Comparison of ENCODE assay signal across 14 cellular contexts in the genomic region with DNA sequence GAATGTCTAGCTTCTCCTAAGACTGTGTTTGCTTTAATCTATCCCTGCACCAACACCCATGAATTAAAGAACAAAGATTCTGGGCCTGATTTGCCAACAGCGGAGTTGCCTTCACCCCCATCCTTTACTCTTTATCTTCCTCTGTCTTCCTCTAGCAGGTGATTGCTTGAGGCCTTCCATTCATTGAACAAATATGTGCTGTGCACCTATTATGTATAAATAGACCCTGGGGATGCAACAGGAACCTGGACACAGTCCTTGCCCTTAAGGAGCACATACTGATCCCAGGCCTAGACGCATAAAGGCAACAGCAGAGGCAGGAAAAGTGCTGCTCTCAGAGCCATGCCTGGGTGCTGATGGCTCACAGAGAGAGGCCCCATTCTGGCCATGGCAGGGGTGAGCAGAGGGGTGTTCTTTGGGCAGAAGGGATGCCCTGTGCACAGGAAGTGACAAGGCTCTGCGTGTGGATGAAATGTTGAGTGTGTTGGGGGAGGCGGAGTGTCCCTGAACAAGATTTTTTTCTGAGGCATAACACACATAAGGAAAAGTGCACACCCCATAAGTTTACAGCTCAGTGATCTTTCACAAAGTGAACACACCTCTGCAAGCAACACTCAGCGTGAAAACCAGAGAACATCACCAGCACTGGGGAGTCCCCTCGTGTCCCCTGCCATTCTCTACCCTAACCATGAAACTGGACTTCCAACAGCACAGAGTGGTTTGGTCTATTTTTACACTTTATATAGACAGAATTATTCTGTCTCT.
DNase-seq lines count a peak whose midpoint lies in the region; ATAC-seq lines count a peak whose summit lies in the region.
"Had no signal": no experiment of that assay in that cellular context is flagged by ENCODE, and none has a peak within 500 bp of the region (broad histone marks: within the 10 kb centered on the region; RNA-seq: fewer than 3 reads in every experiment).

No MANE protein-coding gene starts in this region.

- peaks cover 21% of the 10 kb centered on the region for H3K27me3 Mint-ChIP-seq in activated T-helper 17 cell treated with anti-CD3 and anti-CD28 coated beads, Interleukin-2, amount 50 U/mL, for 72 hours
- H3K27me3 Mint-ChIP-seq in activated naive CD4-positive, alpha-beta T cell treated with anti-CD3 and anti-CD28 coated beads, Interleukin-2, amount 10 ng/mL, durations not matched to agents 7 days and 5 days = peaks cover 9% of the 10 kb centered on the region

- no peaks in the 10 kb centered on the region for H3K9me3 Mint-ChIP-seq in activated T-helper 17 cell treated with anti-CD3 and anti-CD28 coated beads, Interleukin-2, amount 50 U/mL, for 72 hours
- H3K9me3 Mint-ChIP-seq in activated naive CD4-positive, alpha-beta T cell treated with anti-CD3 and anti-CD28 coated beads, Interleukin-2, amount 10 ng/mL, durations not matched to agents 7 days and 5 days = peaks cover 3% of the 10 kb centered on the region

- H3K4me1 Mint-ChIP-seq in activated T-helper 17 cell treated with anti-CD3 and anti-CD28 coated beads, Interleukin-2, amount 50 U/mL, for 72 hours = no peaks in the 10 kb centered on the region
- no peaks in the 10 kb centered on the region for H3K4me1 Mint-ChIP-seq in activated naive CD4-positive, alpha-beta T cell treated with anti-CD3 and anti-CD28 coated beads, Interleukin-2, amount 10 ng/mL, durations not matched to agents 7 days and 5 days

- DNase-seq in NCI-H69 (lab: John Stamatoyannopoulos, UW) (peak; percentile 92), AML-193 (lab: John Stamatoyannopoulos, UW) (no peak), T-helper 2 cell (no peak)
- DNase-seq in activated naive CD4-positive, alpha-beta T cell treated with anti-CD3 and anti-CD28 coated beads, Interleukin-2, amount 10 ng/mL, durations not matched to agents 7 days and 5 days = no peak
- DNase-seq: activated T-cell treated with anti-CD3 and anti-CD28 coated beads, Interleukin-2, amount 50 U/mL, for 1 hour; aorta; KG1; SK-N-SH had no signal

- no peaks in the 10 kb centered on the region for H3K36me3 Mint-ChIP-seq in activated T-helper 17 cell treated with anti-CD3 and anti-CD28 coated beads, Interleukin-2, amount 50 U/mL, for 72 hours (ENCODE audit: low read depth)
- no peaks in the 10 kb centered on the region for H3K36me3 Mint-ChIP-seq in activated naive CD4-positive, alpha-beta T cell treated with anti-CD3 and anti-CD28 coated beads, Interleukin-2, amount 10 ng/mL, durations not matched to agents 7 days and 5 days
- H3K36me3 Mint-ChIP-seq: CD14-positive monocyte, WTC11 had no signal

- no peak overlapping the region for H3K27ac Mint-ChIP-seq in activated T-helper 17 cell treated with anti-CD3 and anti-CD28 coated beads, Interleukin-2, amount 50 U/mL, for 72 hours
- no peak overlapping the region for H3K27ac Mint-ChIP-seq in activated naive CD4-positive, alpha-beta T cell treated with anti-CD3 and anti-CD28 coated beads, Interleukin-2, amount 10 ng/mL, durations not matched to agents 7 days and 5 days
- H3K27ac Mint-ChIP-seq: CD14-positive monocyte, WTC11 had no signal

- CTCF ChIA-PET in activated naive CD4-positive, alpha-beta T cell treated with anti-CD3 and anti-CD28 coated beads, Interleukin-2, amount 10 ng/mL, durations not matched to agents 7 days and 5 days (lab: Charles Lee) = no interaction called here

- peak; percentile 73 for ATAC-seq in GM18502 (IDR thresholded peaks at IDR 0.05; ENCODE audit: poor library complexity, unreplicated experiment)
- ATAC-seq in GM19463 (IDR thresholded peaks at IDR 0.05; ENCODE audit: unreplicated experiment) = peak; percentile 65
- peak; percentile 46 for ATAC-seq in HG02884 (IDR thresholded peaks at IDR 0.05; ENCODE audit: unreplicated experiment)
- ATAC-seq in activated T-helper 17 cell treated with anti-CD3 and anti-CD28 coated beads, Interleukin-2, amount 50 U/mL, for 72 hours (replicated peaks) = no peak
- ATAC-seq: WTC11 had no signal

- H3K4me3 Mint-ChIP-seq in activated T-helper 17 cell treated with anti-CD3 and anti-CD28 coated beads, Interleukin-2, amount 50 U/mL, for 72 hours = no peak overlapping the region
- H3K4me3 Mint-ChIP-seq in activated naive CD4-positive, alpha-beta T cell treated with anti-CD3 and anti-CD28 coated beads, Interleukin-2, amount 10 ng/mL, durations not matched to agents 7 days and 5 days = no peak overlapping the region
- H3K4me3 Mint-ChIP-seq: CD14-positive monocyte, WTC11 had no signal
